In the genomic region with DNA sequence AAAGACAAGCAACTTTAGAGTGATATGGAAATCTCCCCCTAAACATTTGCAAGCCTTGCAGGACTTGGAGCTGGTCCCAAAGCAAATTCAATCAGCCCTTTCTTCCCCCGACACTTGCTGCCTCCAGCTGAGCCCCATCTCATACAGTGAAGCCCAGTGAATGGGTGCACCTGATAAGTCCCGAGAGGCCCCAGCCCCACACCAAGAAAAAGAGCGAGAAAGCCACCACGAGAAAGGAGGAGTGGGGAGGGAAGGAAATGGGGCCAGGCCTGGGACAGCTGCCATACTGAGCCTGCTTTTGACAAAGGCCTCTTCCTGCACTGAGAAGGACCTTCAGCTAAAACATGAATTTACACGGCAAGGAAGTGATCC, we compare ENCODE assay signal across 33 cellular contexts. TPM values are rescaled to one million over a fixed set of nuclear protein-coding genes. Genes with fewer than 3 reads are reported as not detected.
DNase-seq lines count a peak whose midpoint lies in the region; TF ChIP-seq lines count a peak whose summit lies in the region.
"Had no signal": no experiment of that assay in that cellular context is flagged by ENCODE, and none has a peak within 500 bp of the region (broad histone marks: within the 10 kb centered on the region; RNA-seq: fewer than 3 reads in every experiment).

No MANE protein-coding gene starts in this region.

- H3K27me3 ChIP-seq in spleen (replicated peaks in 1 of 7) (peaks cover 0 to 3% (median 0%) of the 10 kb centered on the region in 7 donors), mesenchymal stem cell (ENCODE audit: control insufficient read depth in 1 of 2, insufficient read depth in 1 of 2, low read length in 2 of 2) (peaks cover 0 to 22% of the 10 kb centered on the region in 2 experiments)
- H3K27me3 ChIP-seq: colonic mucosa, uterus had no signal

- H3K36me3 ChIP-seq in spleen (no peaks in the 10 kb centered on the region), mesenchymal stem cell (ENCODE audit: control insufficient read depth in 1 of 2, insufficient read depth in 2 of 2, low read depth in 1 of 2, low read length in 2 of 2) (no peaks in the 10 kb centered on the region)
- H3K36me3 ChIP-seq: colonic mucosa, uterus had no signal

- no peak overlapping the region for H3K18ac ChIP-seq in mesenchymal stem cell (ENCODE audit: low read depth in 1 of 2, low read length in 2 of 2)

- H3K4me3 Mint-ChIP-seq in mesothelial cell of epicardium = no peak overlapping the region
- H3K4me3 Mint-ChIP-seq: activated naive CD8-positive, alpha-beta T cell; effector memory CD8-positive, alpha-beta T cell; naive thymus-derived CD4-positive, alpha-beta T cell; stimulated activated naive CD8-positive, alpha-beta T cell treated with anti-CD3 and anti-CD28 coated beads, Interleukin-15, Interleukin-2, amounts not matched to agents 100 ng/mL and 50 ng/mL, for 24 hours; T-helper 2 cell treated with Interferon-gamma antibody and Interleukin-4, amounts not matched to agents 5 μg/mL and 100 μg/mL, for 36 hours had no signal

- H3K9ac ChIP-seq in mesenchymal stem cell (ENCODE audit: low read length) = no peak overlapping the region

- H3K27me3 Mint-ChIP-seq in mesothelial cell of epicardium (ENCODE audit: low read depth) = peaks cover 18% of the 10 kb centered on the region
- H3K27me3 Mint-ChIP-seq: activated naive CD8-positive, alpha-beta T cell had no signal

- H3K9me3 ChIP-seq in spleen (no peaks in the 10 kb centered on the region), mesenchymal stem cell (ENCODE audit: control insufficient read depth, low read length) (no peaks in the 10 kb centered on the region)
- H3K9me3 ChIP-seq: colonic mucosa, uterus had no signal

- intact Hi-C loops in spleen (cut with DNase I; ENCODE audit: low total_unique reads) = no loop called here

- TF ChIP-seq CTCF in spleen (IDR thresholded peaks at IDR 0.05 in 8 of 11, conservative IDR thresholded peaks at IDR 0.05 in 3 of 11) (no peak), mesothelial cell of epicardium (IDR thresholded peaks at IDR 0.05; ENCODE audit: unreplicated experiment) (no peak)

- peak overlapping the region in 3 of 8 donors; percentile 10 to 54 (median 23) for H3K4me3 ChIP-seq in spleen
- no peak overlapping the region for H3K4me3 ChIP-seq in mesenchymal stem cell (ENCODE audit: insufficient read depth in 1 of 2, low read depth in 1 of 2, low read length in 2 of 2)
- H3K4me3 ChIP-seq: colonic mucosa, uterus had no signal

- no peak overlapping the region for H4K91ac ChIP-seq in mesenchymal stem cell (ENCODE audit: low read length)

- H3K4me1 ChIP-seq in spleen (peaks cover 0 to 14% (median 3%) of the 10 kb centered on the region in 6 donors), mesenchymal stem cell (ENCODE audit: control insufficient read depth, insufficient read depth, low read depth, low read length) (no peaks in the 10 kb centered on the region)
- H3K4me1 ChIP-seq: colonic mucosa, uterus had no signal

- WGBS in spleen, 5 donors = 17 to 25% (median 21%) methylated on average over 5 of the region's 5 CpGs
- 68% methylated on average over 5 of the region's 5 CpGs for WGBS in mesenchymal stem cell

- no peak overlapping the region for H2BK5ac ChIP-seq in mesenchymal stem cell (ENCODE audit: low read depth, low read length, poor library complexity, severe bottlenecking)

- DNase-seq in NCI-H526 (lab: John Stamatoyannopoulos, UW) = peak; percentile 76 to 83
- DNase-seq in NCI-H526 treated with DMSO at 0.1 percent for 48 hours (lab: John Stamatoyannopoulos, UW) = no peak
- DNase-seq in globus pallidus (ENCODE audit: low spot score) = peak; percentile 52
- peak; percentile 24 for DNase-seq in midbrain (lab: John Stamatoyannopoulos, UW)
- no peak for DNase-seq in spleen
- no peak for DNase-seq in mesothelial cell of epicardium (ENCODE audit: low spot score in 2 of 2, unreplicated experiment in 2 of 2)
- no peak for DNase-seq in mesenchymal stem cell
- DNase-seq in SIG-M5 (lab: John Stamatoyannopoulos, UW) = no peak
- DNase-seq: 8988T; activated CD4-positive, alpha-beta T cell treated with anti-CD3 and anti-CD28 coated beads for 4 hours; activated effector memory CD4-positive, alpha-beta T cell treated with Interleukin-2 at 50 U/mL for 16 hours; activated T-cell treated with anti-CD3 and anti-CD28 coated beads, Interleukin-2, amount 50 U/mL, for 1 hour; Calu3; colonic mucosa; DND-41; effector memory CD8-positive, alpha-beta T cell; H7; Kasumi-1; naive thymus-derived CD4-positive, alpha-beta T cell; NCI-H1436; NCI-H2081; SHP77 treated with DMSO at 0.1 percent for 48 hours; stimulated activated CD4-positive, alpha-beta T cell treated with anti-CD3 and anti-CD28 coated beads, Interleukin-2, amount 100 ng/mL, for 24 hours; uterus had no signal

- no peaks in the 10 kb centered on the region for H3K9me3 Mint-ChIP-seq in mesothelial cell of epicardium
- H3K9me3 Mint-ChIP-seq: stimulated activated naive CD8-positive, alpha-beta T cell treated with anti-CD3 and anti-CD28 coated beads, Interleukin-15, Interleukin-2, amounts not matched to agents 100 ng/mL and 50 ng/mL, for 24 hours; T-helper 2 cell treated with Interferon-gamma antibody and Interleukin-4, amounts not matched to agents 5 μg/mL and 100 μg/mL, for 36 hours had no signal

- H2BK120ac ChIP-seq in mesenchymal stem cell (ENCODE audit: low read depth, low read length) = no peak overlapping the region

- H3K27ac ChIP-seq in spleen (peak overlapping the region in 6 of 8 donors; percentile 24 to 80 (median 53)), mesenchymal stem cell (ENCODE audit: low read length, poor library complexity, severe bottlenecking) (no peak overlapping the region)
- H3K27ac ChIP-seq: colonic mucosa, HL-60, uterus, VCaP had no signal

- H3K23ac ChIP-seq in mesenchymal stem cell (ENCODE audit: low read length in 2 of 2) = no peak overlapping the region

- H2AFZ ChIP-seq in mesenchymal stem cell (ENCODE audit: low read depth, low read length) = no peak overlapping the region

- H4K8ac ChIP-seq in mesenchymal stem cell (ENCODE audit: low read length) = no peak overlapping the region

- peaks cover 2% of the 10 kb centered on the region for H3K4me1 Mint-ChIP-seq in mesothelial cell of epicardium

- no peak overlapping the region for H2AK5ac ChIP-seq in mesenchymal stem cell (ENCODE audit: low read length, severe bottlenecking)

- no peak overlapping the region for H3K14ac ChIP-seq in mesenchymal stem cell (ENCODE audit: low read length in 2 of 2)

- TF ChIP-seq POLR2A in spleen (IDR thresholded peaks at IDR 0.05) = no peak

- H3K4me2 ChIP-seq in mesenchymal stem cell (ENCODE audit: low read length, poor library complexity, severe bottlenecking) = no peak overlapping the region

- H3K36me3 Mint-ChIP-seq in mesothelial cell of epicardium = no peaks in the 10 kb centered on the region
- H3K36me3 Mint-ChIP-seq: activated naive CD8-positive, alpha-beta T cell; naive thymus-derived CD4-positive, alpha-beta T cell had no signal

- no peaks in the 10 kb centered on the region for H3K79me1 ChIP-seq in mesenchymal stem cell (replicated peaks; ENCODE audit: low read length, poor library complexity, severe bottlenecking)

- H3K27ac Mint-ChIP-seq in mesothelial cell of epicardium = no peak overlapping the region
- H3K27ac Mint-ChIP-seq: activated naive CD8-positive, alpha-beta T cell; effector memory CD8-positive, alpha-beta T cell; naive thymus-derived CD4-positive, alpha-beta T cell; stimulated activated naive CD8-positive, alpha-beta T cell treated with anti-CD3 and anti-CD28 coated beads, Interleukin-15, Interleukin-2, amounts not matched to agents 100 ng/mL and 50 ng/mL, for 24 hours; T-helper 2 cell treated with Interferon-gamma antibody and Interleukin-4, amounts not matched to agents 5 μg/mL and 100 μg/mL, for 36 hours had no signal

- H2BK12ac ChIP-seq in mesenchymal stem cell (ENCODE audit: low read length in 2 of 2) = no peak overlapping the region

- H2BK15ac ChIP-seq in mesenchymal stem cell (ENCODE audit: low read depth, poor library complexity, severe bottlenecking) = no peak overlapping the region

- H3K4ac ChIP-seq in mesenchymal stem cell (ENCODE audit: low read depth in 1 of 2, low read length in 2 of 2) = no peak overlapping the region

RNA-seq across cellular contexts. Expression of a gene that starts 35.1 kb away (rescaled TPM):
- total RNA-seq in spleen = not detected
- polyA plus RNA-seq in spleen = under 1 TPM in 1 of 3 donors, not detected in 2; 0.15 TPM
- not detected in 3 replicates for total RNA-seq in mesothelial cell of epicardium
- polyA plus RNA-seq in mesenchymal stem cell (2013, experiment 1 of 2) = not detected
- not detected for polyA plus RNA-seq in mesenchymal stem cell (2013, experiment 2 of 2)
- total RNA-seq: bronchial epithelial cell; Calu3; colonic mucosa; epithelial cell of proximal tubule; H7; left lobe of liver; naive thymus-derived CD4-positive, alpha-beta T cell; renal cortical epithelial cell; uterus had no signal
- polyA plus RNA-seq: naive thymus-derived CD4-positive, alpha-beta T cell had no signal

Comparison
In these comparisons a context has a peak if more than half of its experiments do, and no peak if none do; other contexts are left out.
1. DNase-seq: peak in NCI-H526 (2 of 2), globus pallidus (single experiment) and midbrain (single experiment); none in NCI-H526 treated with DMSO at 0.1 percent for 48 hours (single experiment), spleen (single experiment), mesothelial cell of epicardium (0 of 2), mesenchymal stem cell (single experiment) and SIG-M5 (single experiment).